In the genomic region with DNA sequence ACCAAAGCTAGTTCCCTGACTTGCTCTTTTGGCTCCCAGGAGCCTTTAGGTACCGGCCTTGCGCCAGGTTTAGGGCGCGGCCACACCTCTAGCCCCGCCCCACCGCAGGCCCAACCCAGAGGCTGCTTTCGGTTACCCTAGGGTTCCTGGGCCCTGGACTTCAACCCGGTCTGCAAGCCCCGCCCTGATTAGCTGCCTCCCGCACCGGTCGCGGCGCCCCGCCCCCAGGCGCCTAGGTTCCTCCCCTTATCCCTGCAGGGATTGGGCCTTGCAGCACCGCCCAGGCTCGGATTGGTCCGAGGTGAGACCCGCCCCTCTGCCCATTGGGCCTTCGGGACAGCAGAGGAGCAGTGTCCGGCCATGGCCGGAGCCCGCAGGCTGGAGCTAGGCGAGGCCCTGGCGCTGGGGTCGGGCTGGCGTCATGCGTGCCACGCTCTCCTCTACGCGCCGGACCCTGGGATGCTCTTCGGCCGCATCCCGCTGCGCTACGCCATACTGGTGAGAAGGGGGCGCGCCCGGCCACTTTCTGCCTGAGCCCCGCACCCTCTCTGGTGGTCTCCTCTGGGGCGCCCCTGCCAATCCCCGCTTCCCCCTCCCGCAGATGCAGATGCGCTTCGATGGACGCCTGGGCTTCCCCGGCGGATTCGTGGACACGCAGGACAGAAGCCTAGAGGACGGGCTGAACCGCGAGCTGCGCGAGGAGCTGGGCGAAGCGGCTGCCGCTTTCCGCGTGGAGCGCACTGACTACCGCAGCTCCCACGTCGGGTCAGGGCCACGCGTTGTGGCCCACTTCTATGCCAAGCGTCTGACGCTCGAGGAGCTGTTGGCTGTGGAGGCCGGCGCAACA, we compare ENCODE assay signal across 8 cellular contexts. TPM values are rescaled to one million over a fixed set of nuclear protein-coding genes. Genes with fewer than 3 reads are reported as not detected.
DNase-seq lines count a peak whose midpoint lies in the region; ATAC-seq and TF ChIP-seq lines count a peak whose summit lies in the region.

TSS of gene NUDT16 (plus strand) at position 330 of the 847 bp plus-strand sequence. CDS start at position 361, 31 bp downstream.

- H3K27ac Mint-ChIP-seq in neural crest cell (ENCODE audit: unreplicated experiment), result peak within 1 kb of the TSS; percentile 99

- H3K4me3 Mint-ChIP-seq in neural crest cell, result peak within 1 kb of the TSS; percentile 99

- H3K4me1 ChIP-seq in MM.1S (ENCODE audit: low read length) (peaks cover 17% of the 10 kb centered on the region), SJCRH30 (no peaks in the 10 kb centered on the region), foreskin keratinocyte (no peaks in the 10 kb centered on the region), stomach (peaks cover 31 to 71% (median 58%) of the 10 kb centered on the region in 4 donors)

- H4K20me1 ChIP-seq in MM.1S (ENCODE audit: insufficient read depth, low read length), result no peaks in the 10 kb centered on the region

- TF ChIP-seq POLR2A in stomach (IDR thresholded peaks at IDR 0.05), result peak in 2 of 4 donors; percentile 78 to 94

- TF ChIP-seq CTCF in MM.1S (IDR thresholded peaks at IDR 0.05; ENCODE audit: low read length) (no peak), foreskin keratinocyte (conservative IDR thresholded peaks at IDR 0.05) (peak; percentile 28), neural crest cell (conservative IDR thresholded peaks at IDR 0.05) (no peak), stomach (IDR thresholded peaks at IDR 0.05) (no peak)

- peaks cover 41% of the 10 kb centered on the region for H3K36me3 Mint-ChIP-seq in neural crest cell (ENCODE audit: low read depth)

- peak within 1 kb of the TSS; percentile 84 for H3K9ac ChIP-seq in MM.1S (ENCODE audit: low read length)

- no peak for TF ChIP-seq EP300 in stomach (IDR thresholded peaks at IDR 0.05)

- intact Hi-C loops in stomach (cut with DNase I; ENCODE audit: low total_unique reads), result no loop called here

- H3K27me3 Mint-ChIP-seq in neural crest cell (ENCODE audit: low read depth), result no peaks in the 10 kb centered on the region

- peak within 1 kb of the TSS; percentile 91 for H2AFZ ChIP-seq in MM.1S (ENCODE audit: low read length)

- no peaks in the 10 kb centered on the region for H3K9me3 ChIP-seq in MM.1S (replicated peaks; ENCODE audit: insufficient read depth, low read length)
- H3K9me3 ChIP-seq in SJCRH30 (replicated peaks), result no peaks in the 10 kb centered on the region
- H3K9me3 ChIP-seq in stomach, result no peaks in the 10 kb centered on the region

- H3K36me3 ChIP-seq in H7 (replicated peaks; ENCODE audit: control insufficient read depth, insufficient read depth, low read length), result peaks cover 5% of the 10 kb centered on the region
- H3K36me3 ChIP-seq in MM.1S (replicated peaks; ENCODE audit: insufficient read depth, low read length), result no peaks in the 10 kb centered on the region
- no peaks in the 10 kb centered on the region for H3K36me3 ChIP-seq in SJCRH30
- peaks cover 11 to 26% (median 25%) of the 10 kb centered on the region in 4 donors for H3K36me3 ChIP-seq in stomach

- H3K79me2 ChIP-seq in MM.1S (ENCODE audit: low read length), result peaks cover 17% of the 10 kb centered on the region

- H3K9me3 Mint-ChIP-seq in neural crest cell, result peaks cover 10% of the 10 kb centered on the region

- DNase-seq in ELR (ENCODE audit: low read depth) (peak; percentile 99), H7 (peak; percentile 97), MM.1S (peak; percentile 99), SJCRH30 (peak; percentile 98 to 99), foreskin keratinocyte (peak; percentile 90 to 96), neural crest cell (ENCODE audit: low read depth, low spot score) (peak; percentile 96), stomach (peak; percentile 100)
- peak; percentile 98 for DNase-seq in activated naive CD4-positive, alpha-beta T cell treated with Interleukin-2 at 50 U/mL for 16 hours

- H3K4me2 ChIP-seq in MM.1S (ENCODE audit: low read depth, low read length), result peak within 1 kb of the TSS; percentile 84

- peak within 1 kb of the TSS; percentile 36; the same call in 1 of the 2 replicates for H3K27ac ChIP-seq in MM.1S (ENCODE audit: low read length)
- peak within 1 kb of the TSS; percentile 46 for H3K27ac ChIP-seq in SJCRH30
- H3K27ac ChIP-seq in foreskin keratinocyte, result peak within 1 kb of the TSS; percentile 24
- H3K27ac ChIP-seq in stomach, result peak within 1 kb of the TSS; percentile 90 to 98 (median 92)

- no peaks in the 10 kb centered on the region for H3K27me3 ChIP-seq in H7 (ENCODE audit: control insufficient read depth, insufficient read depth, low read length)
- no peaks in the 10 kb centered on the region for H3K27me3 ChIP-seq in MM.1S (replicated peaks; ENCODE audit: insufficient read depth, low read length)
- no peaks in the 10 kb centered on the region for H3K27me3 ChIP-seq in SJCRH30
- no peaks in the 10 kb centered on the region for H3K27me3 ChIP-seq in foreskin keratinocyte
- no peaks in the 10 kb centered on the region for H3K27me3 ChIP-seq in stomach

- peak; percentile 98 for ATAC-seq in foreskin keratinocyte

- H3K9me2 ChIP-seq in MM.1S (replicated peaks; ENCODE audit: insufficient read depth, low read length), result no peaks in the 10 kb centered on the region

- H3K4me3 ChIP-seq in H7 (ENCODE audit: insufficient read depth, low read depth, low read length), result peak within 1 kb of the TSS; percentile 87
- peak within 1 kb of the TSS; percentile 86 for H3K4me3 ChIP-seq in MM.1S (ENCODE audit: low read length)
- peak within 1 kb of the TSS; percentile 77 for H3K4me3 ChIP-seq in SJCRH30
- H3K4me3 ChIP-seq in stomach, result peak within 1 kb of the TSS; percentile 84 to 95 (median 90)

- 0 to 1% (median 1%) methylated on average over 12 to 73 of the region's 73 CpGs for WGBS in stomach, 5 donors

- H3K4me1 Mint-ChIP-seq in neural crest cell, result peaks cover 22% of the 10 kb centered on the region

- H3F3A ChIP-seq in MM.1S (ENCODE audit: insufficient read depth, low read length), result 0 out of 2 replicates have a peak, but pooled peaks cover 7% of the 10 kb centered on the region

RNA-seq across cellular contexts. Expression of gene NUDT16, which starts in this region (rescaled TPM):
- 7.0 and 12.5 TPM in 2 replicates for total RNA-seq in H7 (2014; rRNA removed; shearing (Covaris generic))
- total RNA-seq in SJCRH30 (2014; rRNA removed; shearing (Covaris generic)), result 10.8 and 12.3 TPM in 2 replicates
- 8.0 and 9.2 TPM in 2 replicates for total RNA-seq in foreskin keratinocyte
- polyA plus RNA-seq in foreskin keratinocyte, result 9.1 and 9.8 TPM in 2 replicates
- total RNA-seq in neural crest cell, result 30.3 and 30.5 TPM in 2 replicates
- 10 to 100 TPM; 22.3 to 81.1 (median 29.0) TPM for total RNA-seq in stomach
- 10 to 100 TPM; 15.3 to 21.9 (median 20.5) TPM for polyA plus RNA-seq in stomach

Comparison
In these comparisons a context has a peak if more than half of its experiments do, and no peak if none do; other contexts are left out.
1. Peak in every context shown above with its lines: DNase-seq, ATAC-seq, H3K4me3 ChIP-seq and H3K27ac ChIP-seq.
2. H3K27ac ChIP-seq: peak in every context shown above with its lines; median percentile 92 in stomach; 46 in SJCRH30; 36 in MM.1S; 24 in foreskin keratinocyte.